Comparison of ENCODE assay signal across 2 cellular contexts in genomic region chr11:4195909-4196308, GRCh38.
TF ChIP-seq lines count a peak whose summit lies in the region.

No MANE protein-coding gene starts in this region.

TF ChIP-seq in K562, 482 proteins besides CTCF, POLR2A, EP300 and RAD21:
- TF ChIP-seq PURB (CRISPR knock-in tag; IDR thresholded peaks at IDR 0.05; ENCODE audit: low read depth): no peak
- TF ChIP-seq ZNF586 (CRISPR knock-in tag; conservative IDR thresholded peaks at IDR 0.05): no peak
- no peak for TF ChIP-seq CBX8 (IDR thresholded peaks at IDR 0.05; ENCODE audit: borderline replicate concordance, extremely low read depth, low read depth, low read length, poor library complexity, severe bottlenecking)
- no peak for TF ChIP-seq KLF10 (CRISPR knock-in tag; IDR thresholded peaks at IDR 0.05)
- no peak for TF ChIP-seq ZNF232 (CRISPR knock-in tag; IDR thresholded peaks at IDR 0.05)
- no peak for TF ChIP-seq SAP30 (IDR thresholded peaks at IDR 0.05; ENCODE audit: borderline replicate concordance, insufficient read depth, low read depth, low read length, poor library complexity, severe bottlenecking)
- no peak for TF ChIP-seq SRF (CRISPR knock-in tag; IDR thresholded peaks at IDR 0.05)
- no peak for TF ChIP-seq THRAP3 (IDR thresholded peaks at IDR 0.05; ENCODE audit: borderline replicate concordance)
- no peak for TF ChIP-seq ZC3H8 (IDR thresholded peaks at IDR 0.05)

TF ChIP-seq in HepG2, 621 proteins besides CTCF, POLR2A, EP300 and RAD21:
- TF ChIP-seq ZNF652 (CRISPR knock-in tag; IDR thresholded peaks at IDR 0.05; ENCODE audit: borderline replicate concordance, low read depth) (0 out of 2 replicates have a peak, but pooled peaks have one; percentile 28), STAT6 (CRISPR knock-in tag; IDR thresholded peaks at IDR 0.05; ENCODE audit: borderline replicate concordance) (no peak)
